Comparison of ENCODE assay signal across 19 cellular contexts in genomic region chr12:129520736-129521135, GRCh38.
DNase-seq lines count a peak whose midpoint lies in the region; ATAC-seq, FAIRE-seq and TF ChIP-seq lines count a peak whose summit lies in the region.
"Had no signal": no experiment of that assay in that cellular context is flagged by ENCODE, and none has a peak within 500 bp of the region (broad histone marks: within the 10 kb centered on the region; RNA-seq: fewer than 3 reads in every experiment).

No MANE protein-coding gene starts in this region.

- no peaks in the 10 kb centered on the region for H3K79me2 ChIP-seq in astrocyte (ENCODE audit: insufficient read depth, low read length)

- H3K27me3 Mint-ChIP-seq in astrocyte (ENCODE audit: low read depth, unreplicated experiment) (no peaks in the 10 kb centered on the region), mesothelial cell of epicardium (ENCODE audit: low read depth) (peaks cover 3% of the 10 kb centered on the region)
- H3K27me3 Mint-ChIP-seq: IgD-negative memory B cell had no signal

- H3K27ac Mint-ChIP-seq in astrocyte (ENCODE audit: unreplicated experiment) (no peak overlapping the region), mesothelial cell of epicardium (no peak overlapping the region)
- H3K27ac Mint-ChIP-seq: IgD-negative memory B cell had no signal

- no peak overlapping the region for H3K4me3 ChIP-seq in astrocyte (ENCODE audit: insufficient read depth, low read depth, low read length)
- H3K4me3 ChIP-seq: A549, GM12878 had no signal

- no peak overlapping the region for H2AFZ ChIP-seq in astrocyte (ENCODE audit: low read depth, low read length)

- H3K9me3 ChIP-seq in astrocyte (ENCODE audit: insufficient read depth, low read depth, low read length) = peaks cover 6% of the 10 kb centered on the region
- H3K9me3 ChIP-seq: A549 had no signal

- H3K4me1 Mint-ChIP-seq in astrocyte (ENCODE audit: low read depth, unreplicated experiment) = no peaks in the 10 kb centered on the region
- no peaks in the 10 kb centered on the region for H3K4me1 Mint-ChIP-seq in mesothelial cell of epicardium
- H3K4me1 Mint-ChIP-seq: IgD-negative memory B cell had no signal

- no peaks in the 10 kb centered on the region for H3K27me3 ChIP-seq in astrocyte (ENCODE audit: insufficient read depth, low read length)

- peak overlapping the region; percentile 8 for H3K4me2 ChIP-seq in astrocyte (ENCODE audit: low read length)
- H3K4me2 ChIP-seq: A549 had no signal

- H3K36me3 Mint-ChIP-seq in astrocyte (ENCODE audit: low read depth, unreplicated experiment) = no peaks in the 10 kb centered on the region
- H3K36me3 Mint-ChIP-seq in mesothelial cell of epicardium = no peaks in the 10 kb centered on the region
- H3K36me3 Mint-ChIP-seq: IgD-negative memory B cell had no signal

- ATAC-seq in GM19035 (IDR thresholded peaks at IDR 0.05; ENCODE audit: unreplicated experiment) = no peak
- ATAC-seq: A549, GM12878 had no signal

- peak; percentile 23 for FAIRE-seq in astrocyte (lab: Jason Lieb, UNC)
- FAIRE-seq: A549, GM12878 had no signal

- TF ChIP-seq CTCF in astrocyte (IDR thresholded peaks at IDR 0.05; ENCODE audit: insufficient read depth, low read depth, low read length) (peak; percentile 19), mesothelial cell of epicardium (IDR thresholded peaks at IDR 0.05; ENCODE audit: unreplicated experiment) (no peak)

- H3K4me3 Mint-ChIP-seq in astrocyte (ENCODE audit: unreplicated experiment) (no peak overlapping the region), mesothelial cell of epicardium (no peak overlapping the region)
- H3K4me3 Mint-ChIP-seq: IgD-negative memory B cell had no signal

- no peak overlapping the region for H3K9ac ChIP-seq in astrocyte (ENCODE audit: low read length)

- H4K20me1 ChIP-seq in astrocyte (ENCODE audit: insufficient read depth, low read length) = no peaks in the 10 kb centered on the region

- DNase-seq in DMS53 (lab: John Stamatoyannopoulos, UW) (peak; percentile 50), NCI-H748 (lab: John Stamatoyannopoulos, UW; ENCODE audit: unreplicated experiment) (peak; percentile 25), astrocyte (ENCODE audit: low read depth) (peak; percentile 41), iris pigment epithelial cell (ENCODE audit: low read depth) (peak; percentile 16), activated gamma-delta T cell treated with Interleukin-2 at 50 U/mL for 16 hours (no peak), dermis blood vessel endothelial cell (no peak), mesothelial cell of epicardium (ENCODE audit: low spot score in 2 of 2, unreplicated experiment in 2 of 2) (no peak)
- DNase-seq: DMS153, GOT3, MV-4-11, NCI-H1436, NCI-H2081 treated with DMSO at 0.1 percent for 48 hours, NCI-H69, SHP77 treated with DMSO at 0.1 percent for 48 hours had no signal

- H3K36me3 ChIP-seq in astrocyte (ENCODE audit: insufficient read depth, low read length) = no peaks in the 10 kb centered on the region

- peaks cover 5% of the 10 kb centered on the region for H3K4me1 ChIP-seq in astrocyte (ENCODE audit: insufficient read depth, low read length)
- H3K4me1 ChIP-seq: A549 had no signal

- peaks cover 6% of the 10 kb centered on the region for H3K9me3 Mint-ChIP-seq in astrocyte (ENCODE audit: unreplicated experiment)
- peaks cover 19% of the 10 kb centered on the region for H3K9me3 Mint-ChIP-seq in mesothelial cell of epicardium

- H3K27ac ChIP-seq in astrocyte (ENCODE audit: low read depth, low read length) = no peak overlapping the region
- H3K27ac ChIP-seq: A549, C4-2B had no signal

Comparison
In these comparisons a context has a peak if more than half of its experiments do, and no peak if none do; other contexts are left out.
1. DNase-seq: peak in DMS53 (single experiment), NCI-H748 (single experiment), astrocyte (single experiment) and iris pigment epithelial cell (single experiment); none in activated gamma-delta T cell treated with Interleukin-2 at 50 U/mL for 16 hours (single experiment), dermis blood vessel endothelial cell (single experiment) and mesothelial cell of epicardium (0 of 2).